1 cellular context compared by ENCODE assay signal in genomic region chr2:98547092-98547798, GRCh38.
TF ChIP-seq lines count a peak whose summit lies in the region.

No MANE protein-coding gene starts in this region.

TF ChIP-seq in K562, 482 proteins besides CTCF, POLR2A, EP300 and RAD21 (continued from another document):
- TF ChIP-seq MAX (CRISPR knock-in tag; IDR thresholded peaks at IDR 0.05): peak; percentile 28; the same call in 1 of the 2 replicates
- no peak for TF ChIP-seq TOE1 (IDR thresholded peaks at IDR 0.05; ENCODE audit: borderline replicate concordance)
- TF ChIP-seq TOE1 (CRISPR knock-in tag; IDR thresholded peaks at IDR 0.05; ENCODE audit: borderline replicate concordance, low read depth): no peak
- peak; percentile 81 for TF ChIP-seq ZEB2 (IDR thresholded peaks at IDR 0.05)
- peak; percentile 38; the same call in 1 of the 2 replicates for TF ChIP-seq CTBP1 (IDR thresholded peaks at IDR 0.05; ENCODE audit: borderline replicate concordance)
- TF ChIP-seq TAL1 (IDR thresholded peaks at IDR 0.05): 0 out of 2 replicates have a peak, but pooled peaks have one; percentile 12
- TF ChIP-seq ARID1B (IDR thresholded peaks at IDR 0.05): peak; percentile 51; the same call in 1 of the 2 replicates
- no peak for TF ChIP-seq HMG20A (CRISPR knock-in tag; conservative IDR thresholded peaks at IDR 0.05)
- no peak for TF ChIP-seq DPF2 (IDR thresholded peaks at IDR 0.05)
- TF ChIP-seq, protein P1, sequence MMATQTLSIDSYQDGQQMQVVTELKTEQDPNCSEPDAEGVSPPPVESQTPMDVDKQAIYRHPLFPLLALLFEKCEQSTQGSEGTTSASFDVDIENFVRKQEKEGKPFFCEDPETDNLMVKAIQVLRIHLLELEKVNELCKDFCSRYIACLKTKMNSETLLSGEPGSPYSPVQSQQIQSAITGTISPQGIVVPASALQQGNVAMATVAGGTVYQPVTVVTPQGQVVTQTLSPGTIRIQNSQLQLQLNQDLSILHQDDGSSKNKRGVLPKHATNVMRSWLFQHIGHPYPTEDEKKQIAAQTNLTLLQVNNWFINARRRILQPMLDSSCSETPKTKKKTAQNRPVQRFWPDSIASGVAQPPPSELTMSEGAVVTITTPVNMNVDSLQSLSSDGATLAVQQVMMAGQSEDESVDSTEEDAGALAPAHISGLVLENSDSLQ (IDR thresholded peaks at IDR 0.05): no peak
